Comparison of ENCODE assay signal across 1 cellular context in genomic region chr16:87828071-87828971, GRCh38.
TF ChIP-seq lines count a peak whose summit lies in the region.

No MANE protein-coding gene starts in this region.

TF ChIP-seq in K562, 482 proteins besides CTCF, POLR2A, EP300 and RAD21 (continued from another document and continues in another):
- peak in 1 of 2 experiments; percentile 30; a peak in 1 of 4 replicates for TF ChIP-seq MAZ (CRISPR knock-in tag; conservative IDR thresholded peaks at IDR 0.05 in 1 of 2, IDR thresholded peaks at IDR 0.05 in 1 of 2)
- TF ChIP-seq BCOR (IDR thresholded peaks at IDR 0.05): no peak
- TF ChIP-seq ZEB2 (IDR thresholded peaks at IDR 0.05): peak; percentile 56; the same call in 1 of the 2 replicates
- TF ChIP-seq ZBTB26 (CRISPR knock-in tag; IDR thresholded peaks at IDR 0.05): no peak
- no peak for TF ChIP-seq CREM (IDR thresholded peaks at IDR 0.05; ENCODE audit: low read depth)
- TF ChIP-seq BRF2 (IDR thresholded peaks at IDR 0.05; ENCODE audit: borderline replicate concordance, insufficient read depth, insufficient read length): no peak
- TF ChIP-seq STAG1 (CRISPR knock-in tag; IDR thresholded peaks at IDR 0.05; ENCODE audit: borderline replicate concordance): no peak
- no peak for TF ChIP-seq FOXO4 (CRISPR knock-in tag; IDR thresholded peaks at IDR 0.05)
- TF ChIP-seq TFAM (CRISPR knock-in tag; conservative IDR thresholded peaks at IDR 0.05): no peak
- TF ChIP-seq HNRNPH1 (optimal IDR thresholded peaks at IDR 0.05; ENCODE audit: low read depth, low read length): no peak
- no peak for TF ChIP-seq ATF7 (IDR thresholded peaks at IDR 0.05)
- peak; percentile 10; the same call in 1 of the 2 replicates for TF ChIP-seq POLR2AphosphoS2 (IDR thresholded peaks at IDR 0.05; ENCODE audit: low read length)
- no peak for TF ChIP-seq LARP7 (IDR thresholded peaks at IDR 0.05)
- TF ChIP-seq HMGN3 (IDR thresholded peaks at IDR 0.05; ENCODE audit: borderline replicate concordance, extremely low read depth, insufficient read length, low read depth, low read length): peak; percentile 22
- TF ChIP-seq SREBF2 (CRISPR knock-in tag; IDR thresholded peaks at IDR 0.05): no peak
- no peak for TF ChIP-seq ETS1 (conservative IDR thresholded peaks at IDR 0.05; ENCODE audit: control insufficient read depth, low read depth, low read length)
- peak; percentile 50; the same call in 1 of the 2 replicates for TF ChIP-seq MYNN (IDR thresholded peaks at IDR 0.05)
- TF ChIP-seq MYNN (CRISPR knock-in tag; IDR thresholded peaks at IDR 0.05): no peak
- TF ChIP-seq ZNF354B (CRISPR knock-in tag; IDR thresholded peaks at IDR 0.05): no peak
- TF ChIP-seq SAP30 (IDR thresholded peaks at IDR 0.05; ENCODE audit: borderline replicate concordance, insufficient read depth, low read depth, low read length, poor library complexity, severe bottlenecking): no peak
- no peak for TF ChIP-seq ZC3H8 (IDR thresholded peaks at IDR 0.05)
- TF ChIP-seq POLR2H (tag; IDR thresholded peaks at IDR 0.05; ENCODE audit: low read depth): no peak; the same call in 1 of the 2 replicates
- TF ChIP-seq SIRT6 (IDR thresholded peaks at IDR 0.05; ENCODE audit: low read depth, low read length): no peak
- TF ChIP-seq ETS2 (tag; IDR thresholded peaks at IDR 0.05; ENCODE audit: borderline replicate concordance, poor library complexity, severe bottlenecking): no peak
- no peak for TF ChIP-seq STAT5B (CRISPR knock-in tag; IDR thresholded peaks at IDR 0.05)
- no peak for TF ChIP-seq CC2D1A (IDR thresholded peaks at IDR 0.05)
- no peak for TF ChIP-seq POLR2AphosphoS5 (IDR thresholded peaks at IDR 0.05; ENCODE audit: control insufficient read depth, insufficient read depth, low read depth, low read length)
- no peak for TF ChIP-seq MCM3 (IDR thresholded peaks at IDR 0.05)
- TF ChIP-seq TCF7 (IDR thresholded peaks at IDR 0.05; ENCODE audit: borderline replicate concordance): no peak
- no peak for TF ChIP-seq RBFOX2 (IDR thresholded peaks at IDR 0.05; ENCODE audit: low read depth, low read length)
- 0 out of 4 replicates have a peak, but pooled peaks of 1 of the 2 experiments have one; percentile 6 for TF ChIP-seq ZMIZ1 (IDR thresholded peaks at IDR 0.05; ENCODE audit: low read depth in 2 of 2, low read length in 2 of 2)
- TF ChIP-seq MTF1 (CRISPR knock-in tag; IDR thresholded peaks at IDR 0.05; ENCODE audit: borderline replicate concordance): no peak
- TF ChIP-seq TCFL5 (CRISPR knock-in tag; conservative IDR thresholded peaks at IDR 0.05): no peak
- TF ChIP-seq CCAR2 (IDR thresholded peaks at IDR 0.05; ENCODE audit: low read depth, low read length): no peak
- TF ChIP-seq SAFB2 (IDR thresholded peaks at IDR 0.05; ENCODE audit: borderline replicate concordance, low read depth, low read length, severe bottlenecking): no peak
- no peak for TF ChIP-seq ZNF311 (CRISPR knock-in tag; IDR thresholded peaks at IDR 0.05)
- no peak for TF ChIP-seq MGA (IDR thresholded peaks at IDR 0.05)
- TF ChIP-seq SMAD2 (IDR thresholded peaks at IDR 0.05; ENCODE audit: low read depth, low read length): no peak
- TF ChIP-seq POLR2G (IDR thresholded peaks at IDR 0.05; ENCODE audit: low read depth, low read length): peak; percentile 90
- no peak for TF ChIP-seq PYGO2 (tag; IDR thresholded peaks at IDR 0.05)
- TF ChIP-seq E2F1 (CRISPR knock-in tag; IDR thresholded peaks at IDR 0.05): no peak
